In the genomic region with DNA sequence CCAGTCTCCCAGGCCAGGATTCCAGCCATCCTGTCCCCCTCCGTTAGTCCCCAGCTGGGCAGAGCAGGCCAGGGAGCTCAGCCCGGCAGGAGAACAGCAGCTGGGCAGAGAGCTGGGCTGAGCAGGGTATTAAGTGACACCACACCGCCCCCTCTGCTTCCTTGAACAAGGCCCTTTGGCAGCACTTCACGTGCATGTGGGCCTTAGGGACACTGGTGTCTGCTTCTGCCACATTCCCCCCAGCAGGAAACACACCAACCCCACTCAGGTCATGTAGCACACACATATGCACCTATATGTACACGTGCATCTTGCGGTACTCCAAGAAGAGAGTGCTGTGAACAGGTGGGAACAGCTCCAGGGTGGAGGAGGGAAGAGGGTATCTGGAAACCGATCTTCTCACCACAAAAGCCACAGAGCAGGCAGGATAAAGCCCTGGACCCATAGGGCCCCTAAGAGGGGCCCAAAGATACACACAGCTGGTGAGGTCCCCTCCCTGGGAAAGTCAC, we compare ENCODE assay signal across 9 cellular contexts. TPM values are rescaled to one million over a fixed set of nuclear protein-coding genes. Genes with fewer than 3 reads are reported as not detected.
DNase-seq lines count a peak whose midpoint lies in the region; ATAC-seq and TF ChIP-seq lines count a peak whose summit lies in the region.
"Had no signal": no experiment of that assay in that cellular context is flagged by ENCODE, and none has a peak within 500 bp of the region (broad histone marks: within the 10 kb centered on the region; RNA-seq: fewer than 3 reads in every experiment).

No MANE protein-coding gene starts in this region.

- H3K4me1 ChIP-seq in PC-3 (ENCODE audit: insufficient read depth, low read length) (peaks cover 60% of the 10 kb centered on the region), esophagus (ENCODE audit: control insufficient read depth in 2 of 2, insufficient read depth in 2 of 2, low read length in 1 of 2) (peaks cover 12 to 15% of the 10 kb centered on the region in 2 donors), spleen (peaks cover 35 to 98% (median 80%) of the 10 kb centered on the region in 6 donors), transverse colon (peaks cover 19 to 57% (median 34%) of the 10 kb centered on the region in 4 donors)

- DNase-seq in HK-2 (ENCODE audit: unreplicated experiment) (peak; percentile 45), PC-3 (no peak), spleen (no peak), transverse colon (no peak)
- DNase-seq: kidney glomerular epithelial cell, NCI-H1436 had no signal

- H2AFZ ChIP-seq in PC-3 (ENCODE audit: low read length): no peak overlapping the region

- no TSS peak for BruUV-seq in PC-3 (replicated peaks; lab: Mats Ljungman, UMichigan)

- H3K27ac ChIP-seq in PC-3 (ENCODE audit: low read length): peak overlapping the region; percentile 52
- peak overlapping the region; percentile 88 to 94 for H3K27ac ChIP-seq in esophagus (ENCODE audit: low read depth in 2 of 2, low read length in 1 of 2)
- H3K27ac ChIP-seq in spleen: peak overlapping the region in 5 of 8 donors; percentile 86 to 91 (median 87)
- peak overlapping the region in 2 of 4 donors; percentile 1 to 13 for H3K27ac ChIP-seq in transverse colon

- intact Hi-C loops in PC-3 (cut with micrococcal nuclease): no loop called here
- intact Hi-C loops in spleen (cut with DNase I; ENCODE audit: low total_unique reads): no loop called here
- intact Hi-C loops in transverse colon (cut with DNase I; ENCODE audit: low total_unique reads): no loop called here

- peak overlapping the region; percentile 83 for H3K4me3 ChIP-seq in PC-3 (ENCODE audit: low read length)
- H3K4me3 ChIP-seq in esophagus (ENCODE audit: low read depth in 1 of 2, low read length in 2 of 2): peak overlapping the region; percentile 36 to 72
- H3K4me3 ChIP-seq in spleen: no peak overlapping the region
- no peak overlapping the region for H3K4me3 ChIP-seq in transverse colon

- peaks cover 30% of the 10 kb centered on the region for H3F3A ChIP-seq in PC-3 (ENCODE audit: low read length, unreplicated experiment)

- TF ChIP-seq CTCF in PC-3 (conservative IDR thresholded peaks at IDR 0.05; ENCODE audit: low read depth, low read length) (peak; percentile 26; the same call in 1 of the 2 replicates), spleen (IDR thresholded peaks at IDR 0.05 in 8 of 11, conservative IDR thresholded peaks at IDR 0.05 in 3 of 11) (no peak), transverse colon (IDR thresholded peaks at IDR 0.05) (no peak)

- CTCF ChIA-PET in PC-3 (lab: Charles Lee): no interaction called here

- in situ Hi-C loops in transverse colon (cut with MboI; ENCODE audit: low pct_ligation_motif_present in 1 of 4, low pct_unique_long_range_greater_than_20kb in 1 of 4, low sequenced_read_pairs in 3 of 4): no loop called here

- no peaks in the 10 kb centered on the region for H3K9me2 ChIP-seq in PC-3 (replicated peaks; ENCODE audit: low read length)

- 49 to 58% methylated on average over 7 of the region's 7 CpGs for WGBS in esophagus, 2 donors
- 9 to 33% (median 25%) methylated on average over 6 to 7 of the region's 7 CpGs for WGBS in spleen, 5 donors
- 60 to 67% methylated on average over 1 to 7 of the region's 7 CpGs for WGBS in transverse colon (ENCODE audit: low coverage in 1 of 2), 2 donors

- H3K27me3 ChIP-seq in PC-3 (ENCODE audit: low read length) (no peaks in the 10 kb centered on the region), esophagus (ENCODE audit: control insufficient read depth in 1 of 2, insufficient read depth in 2 of 2, low read length in 2 of 2) (no peaks in the 10 kb centered on the region), spleen (replicated peaks in 1 of 7) (peaks cover 0 to 67% (median 13%) of the 10 kb centered on the region in 7 donors), transverse colon (no peaks in the 10 kb centered on the region)

- H3K36me3 ChIP-seq in PC-3 (ENCODE audit: low read depth, low read length) (peaks cover 79% of the 10 kb centered on the region), esophagus (ENCODE audit: control insufficient read depth in 2 of 2, insufficient read depth in 2 of 2, low read length in 1 of 2) (peaks cover 10 to 22% of the 10 kb centered on the region in 2 donors), spleen (peaks cover 0 to 32% (median 4%) of the 10 kb centered on the region in 6 donors), transverse colon (peaks cover 0 to 6% (median 0%) of the 10 kb centered on the region in 4 donors)

- H4K20me1 ChIP-seq in PC-3 (ENCODE audit: low read length): peaks cover 72% of the 10 kb centered on the region

- H3K79me2 ChIP-seq in PC-3 (ENCODE audit: low read length): peaks cover 100% of the 10 kb centered on the region

- no peak for TF ChIP-seq EP300 in transverse colon (IDR thresholded peaks at IDR 0.05; ENCODE audit: low read depth)

- POLR2A ChIA-PET in PC-3 (lab: Charles Lee; ENCODE audit: unreplicated experiment): interaction anchor here (0.5 kb wide), 1 partner anchor 34 kb away, joined by 3 read pairs; no protein-coding TSS in a partner anchor

- TF ChIP-seq POLR2A in spleen (IDR thresholded peaks at IDR 0.05) (no peak), transverse colon (IDR thresholded peaks at IDR 0.05) (no peak)

- no peak for ATAC-seq in PC-3
- ATAC-seq in GM19397 (IDR thresholded peaks at IDR 0.05; ENCODE audit: unreplicated experiment): no peak
- ATAC-seq in GM21447 (IDR thresholded peaks at IDR 0.05; ENCODE audit: unreplicated experiment): no peak

- peak overlapping the region; percentile 93 for H3K9ac ChIP-seq in PC-3 (ENCODE audit: low read length)

- peak overlapping the region; percentile 96 for H3K4me2 ChIP-seq in PC-3 (ENCODE audit: low read length)

- H3K9me3 ChIP-seq in PC-3 (ENCODE audit: low read length) (no peaks in the 10 kb centered on the region), esophagus (ENCODE audit: control insufficient read depth in 2 of 2, insufficient read depth in 1 of 2, low read depth in 1 of 2, low read length in 1 of 2) (no peaks in the 10 kb centered on the region), spleen (no peaks in the 10 kb centered on the region), transverse colon (no peaks in the 10 kb centered on the region)

RNA-seq across cellular contexts. Expression of gene EPHA2, which starts 4.6 kb away (rescaled TPM):
- total RNA-seq in PC-3 (2014; rRNA removed) (459 and 567 TPM in 2 replicates), spleen (10 to 100 TPM; 10.6 to 35.7 (median 17.1) TPM), transverse colon (10 to 100 TPM in 3 of 4 donors, 1 to 10 TPM in 1; 2.6 to 68.8 (median 30.5) TPM)
- polyA plus RNA-seq in esophagus (100 to 1,000 TPM; 111 to 133 TPM), spleen (1 to 10 TPM; 2.0 to 7.4 (median 2.6) TPM)

Comparison
In these comparisons a context has a peak if more than half of its experiments do, and no peak if none do; other contexts are left out.
1. H3K4me3 ChIP-seq: peak in PC-3 (single experiment) and esophagus (2 of 2); none in spleen (0 of 8) and transverse colon (0 of 4).